19 cellular contexts compared by ENCODE assay signal in genomic region chr16:17555176-17555575, GRCh38.
DNase-seq lines count a peak whose midpoint lies in the region; ATAC-seq and TF ChIP-seq lines count a peak whose summit lies in the region.
"Had no signal": no experiment of that assay in that cellular context is flagged by ENCODE, and none has a peak within 500 bp of the region (broad histone marks: within the 10 kb centered on the region; RNA-seq: fewer than 3 reads in every experiment).

No MANE protein-coding gene starts in this region.

- H3K27me3 ChIP-seq in adipocyte (replicated peaks; ENCODE audit: control insufficient read depth, insufficient read depth, low read length) (peaks cover 8% of the 10 kb centered on the region), ovary (no peaks in the 10 kb centered on the region)
- H3K27me3 ChIP-seq: cardiac muscle cell, gastrocnemius medialis had no signal

- no peaks in the 10 kb centered on the region for H3K4me1 ChIP-seq in adipocyte (ENCODE audit: control insufficient read depth, insufficient read depth, low read length)
- no peaks in the 10 kb centered on the region for H3K4me1 ChIP-seq in ovary (ENCODE audit: insufficient read depth)
- H3K4me1 ChIP-seq: gastrocnemius medialis had no signal

- WGBS in ovary, 3 donors = 61 to 67% (median 65%) methylated on average over 5 of the region's 5 CpGs

- TF ChIP-seq EP300 in ovary (IDR thresholded peaks at IDR 0.05) = no peak

- no peak overlapping the region for H3K9ac ChIP-seq in adipocyte (ENCODE audit: low read length)

- TF ChIP-seq CTCF in ovary (IDR thresholded peaks at IDR 0.05) = no peak

- peak; percentile 22 for DNase-seq in AG08396 (ENCODE audit: low spot score)
- peak; percentile 27 for DNase-seq in H4 (ENCODE audit: low spot score)
- DNase-seq in adipocyte (ENCODE audit: low read depth) = peak; percentile 16
- DNase-seq in fibroblast of the conjunctiva (ENCODE audit: low read depth) = peak; percentile 21
- no peak for DNase-seq in ovary
- DNase-seq in NCI-H2081 treated with DMSO at 0.1 percent for 48 hours (lab: John Stamatoyannopoulos, UW) = no peak
- no peak for DNase-seq in NCI-H2029 treated with DMSO at 0.1 percent for 48 hours (lab: John Stamatoyannopoulos, UW)
- DNase-seq: ACHN; activated B cell treated with CpG ODN at 0.5 μM for 24 hours; activated effector memory CD4-positive, alpha-beta T cell treated with Interleukin-2 at 50 U/mL for 16 hours; effector CD4-positive, alpha-beta T cell; gastrocnemius medialis; MM.1S; NCI-H2081; NCI-H526 treated with DMSO at 0.1 percent for 48 hours; stimulated activated naive CD8-positive, alpha-beta T cell treated with anti-CD3 and anti-CD28 coated beads, Interleukin-15, Interleukin-2, amounts not matched to agents 100 U/mL and 50 U/mL, for 24 hours had no signal

- TF ChIP-seq POLR2A in ovary (IDR thresholded peaks at IDR 0.05) = no peak

- no peak for ATAC-seq in HG02870 (IDR thresholded peaks at IDR 0.05; ENCODE audit: unreplicated experiment)
- ATAC-seq: gastrocnemius medialis; stimulated activated naive CD8-positive, alpha-beta T cell treated with anti-CD3 and anti-CD28 coated beads, Interleukin-15, Interleukin-2, amounts not matched to agents 100 U/mL and 50 U/mL, for 24 hours had no signal

- H3K36me3 ChIP-seq in adipocyte (ENCODE audit: control insufficient read depth, insufficient read depth, low read length, severe bottlenecking) = no peaks in the 10 kb centered on the region
- no peaks in the 10 kb centered on the region for H3K36me3 ChIP-seq in ovary
- H3K36me3 ChIP-seq: cardiac muscle cell, gastrocnemius medialis had no signal

- no peak overlapping the region for H3K27ac ChIP-seq in ovary
- H3K27ac ChIP-seq: cardiac muscle cell, gastrocnemius medialis, PC-9 had no signal

- H3K4me3 ChIP-seq in adipocyte (ENCODE audit: low read length) (no peak overlapping the region), ovary (no peak overlapping the region)
- H3K4me3 ChIP-seq: cardiac muscle cell, gastrocnemius medialis, PC-9 had no signal

- intact Hi-C loops in ovary (cut with DNase I) = loop anchor here in 1 of 4 donors (10.0 kb wide), 1 partner anchor 70 kb away; no protein-coding TSS in a partner anchor

- no peaks in the 10 kb centered on the region for H3K9me3 ChIP-seq in adipocyte (ENCODE audit: control insufficient read depth, low read length)
- no peaks in the 10 kb centered on the region for H3K9me3 ChIP-seq in ovary
- H3K9me3 ChIP-seq: gastrocnemius medialis had no signal

Comparison
In these comparisons a context has a peak if more than half of its experiments do, and no peak if none do; other contexts are left out.
1. DNase-seq: peak in AG08396 (single experiment), H4 (single experiment), adipocyte (single experiment) and fibroblast of the conjunctiva (single experiment); none in ovary (0 of 5), NCI-H2081 treated with DMSO at 0.1 percent for 48 hours (single experiment) and NCI-H2029 treated with DMSO at 0.1 percent for 48 hours (single experiment).